ENCODE assay signal across 10 cellular contexts in the genomic region with DNA sequence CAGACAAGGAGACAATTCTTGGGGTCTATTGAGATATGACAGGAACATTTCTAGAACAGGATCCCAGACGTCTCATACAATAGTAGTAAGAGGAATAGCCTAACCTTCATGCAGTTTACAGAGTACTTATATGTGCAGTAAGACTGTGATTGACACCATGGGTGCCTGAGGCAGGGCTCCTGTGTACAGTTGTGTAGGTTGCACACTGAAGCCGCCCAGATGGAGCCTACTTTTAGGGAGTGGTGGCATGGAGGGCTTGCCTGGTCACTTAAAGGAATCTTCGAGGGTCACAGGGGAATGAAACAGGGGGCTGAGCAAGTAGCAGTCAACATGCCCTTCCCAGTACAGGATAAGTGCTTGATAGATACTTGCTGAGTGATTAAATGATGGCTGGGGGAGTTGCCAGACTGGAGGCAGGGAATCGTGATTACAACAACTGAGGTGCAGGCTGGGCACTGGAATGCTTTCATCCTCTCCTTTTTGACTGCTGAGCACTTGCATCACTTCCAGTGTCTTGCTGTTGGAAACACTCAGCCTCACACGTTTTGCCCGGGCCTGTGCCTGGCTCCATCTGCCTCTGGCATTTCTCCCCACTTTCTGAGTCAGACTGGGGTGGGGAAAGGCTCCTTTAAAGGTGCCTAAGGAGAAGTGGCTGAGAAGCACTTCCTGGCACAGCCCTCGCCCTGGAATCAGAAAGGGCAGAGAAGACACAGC.
DNase-seq lines count a peak whose midpoint lies in the region; ATAC-seq and TF ChIP-seq lines count a peak whose summit lies in the region.
"Had no signal": no experiment of that assay in that cellular context is flagged by ENCODE, and none has a peak within 500 bp of the region (broad histone marks: within the 10 kb centered on the region; RNA-seq: fewer than 3 reads in every experiment).

No MANE protein-coding gene starts in this region.

- no peak for TF ChIP-seq CTCF in astrocyte of the cerebellum (IDR thresholded peaks at IDR 0.05; ENCODE audit: low read depth, low read length, missing control alignments)
- TF ChIP-seq CTCF in hepatocyte (IDR thresholded peaks at IDR 0.05; ENCODE audit: poor library complexity): no peak
- no peak for TF ChIP-seq CTCF in tibial artery (IDR thresholded peaks at IDR 0.05)

- intact Hi-C loops in tibial artery (cut with DNase I; ENCODE audit: low total_unique reads): no loop called here

- H3K4me2 ChIP-seq in hepatocyte: no peak overlapping the region
- H3K4me2 ChIP-seq: neural progenitor cell had no signal

- in situ Hi-C loops in astrocyte of the cerebellum (cut with HindIII; ENCODE audit: low sequenced_read_pairs): no loop called here

- H3K9me2 ChIP-seq in hepatocyte (replicated peaks; ENCODE audit: insufficient read depth): no peaks in the 10 kb centered on the region

- H3K36me3 ChIP-seq in hepatocyte (replicated peaks; ENCODE audit: insufficient read depth, low read depth): no peaks in the 10 kb centered on the region
- H3K36me3 ChIP-seq in tibial artery: no peaks in the 10 kb centered on the region
- H3K36me3 ChIP-seq: neural progenitor cell had no signal

- 64% methylated on average over 7 of the region's 7 CpGs for WGBS in hepatocyte (ENCODE audit: low lambda C conversion rate, missing lambda C conversion rate)

- ATAC-seq in GM18517 (IDR thresholded peaks at IDR 0.05; ENCODE audit: unreplicated experiment): no peak
- no peak for ATAC-seq in activated CD4-positive, CD25-positive, alpha-beta regulatory T cell treated with anti-CD3 and anti-CD28 coated beads, Interleukin-2, amount 50 U/mL, for 24 hours
- ATAC-seq: activated CD8-positive, alpha-beta memory T cell treated with anti-CD3 and anti-CD28 coated beads, Interleukin-2, amount 10 ng/mL, durations not matched to agents 7 days and 5 days had no signal

- no peaks in the 10 kb centered on the region for H3K4me1 ChIP-seq in hepatocyte (ENCODE audit: insufficient read depth)
- H3K4me1 ChIP-seq in tibial artery: peaks cover 0 to 12% (median 12%) of the 10 kb centered on the region in 4 donors
- H3K4me1 ChIP-seq: neural progenitor cell had no signal

- no peaks in the 10 kb centered on the region for H4K20me1 ChIP-seq in hepatocyte (ENCODE audit: insufficient read depth, poor library complexity, severe bottlenecking)

- H3K9me3 ChIP-seq in hepatocyte (ENCODE audit: low read depth) (no peaks in the 10 kb centered on the region), tibial artery (no peaks in the 10 kb centered on the region)

- no peak overlapping the region for H3K4me3 ChIP-seq in astrocyte of the cerebellum (ENCODE audit: low read depth, low read length)
- no peak overlapping the region for H3K4me3 ChIP-seq in hepatocyte
- no peak overlapping the region for H3K4me3 ChIP-seq in tibial artery
- H3K4me3 ChIP-seq: neural progenitor cell had no signal

- H3K79me2 ChIP-seq in hepatocyte: no peaks in the 10 kb centered on the region

- H2AFZ ChIP-seq in hepatocyte: no peak overlapping the region
- H2AFZ ChIP-seq: neural progenitor cell had no signal

- peak; percentile 29 for DNase-seq in HK-2 (ENCODE audit: unreplicated experiment)
- DNase-seq in astrocyte of the cerebellum (ENCODE audit: low read depth): peak; percentile 55
- DNase-seq in hepatocyte (ENCODE audit: low spot score): peak; percentile 61
- DNase-seq in tibial artery: peak; percentile 54 to 90
- DNase-seq in activated naive CD4-positive, alpha-beta T cell (lab: John Stamatoyannopoulos, UW): no peak
- DNase-seq: activated CD8-positive, alpha-beta memory T cell treated with anti-CD3 and anti-CD28 coated beads, Interleukin-2, amount 10 ng/mL, durations not matched to agents 7 days and 5 days; KG1 had no signal

- H3K27ac ChIP-seq in hepatocyte (peak overlapping the region; percentile 72), tibial artery (peak overlapping the region; percentile 65 to 76)
- H3K27ac ChIP-seq: neural progenitor cell had no signal

- H3K27me3 ChIP-seq in hepatocyte: no peaks in the 10 kb centered on the region
- no peaks in the 10 kb centered on the region for H3K27me3 ChIP-seq in tibial artery
- H3K27me3 ChIP-seq: neural progenitor cell had no signal

Comparison
In these comparisons a context has a peak if more than half of its experiments do, and no peak if none do; other contexts are left out.
1. DNase-seq: peak in HK-2 (single experiment), astrocyte of the cerebellum (single experiment), hepatocyte (single experiment) and tibial artery (2 of 2); none in activated naive CD4-positive, alpha-beta T cell (0 of 4).